In genomic region chr12:65663648-65664047, GRCh38 we compare ENCODE assay signal across 18 cellular contexts.
"Had no signal": no experiment of that assay in that cellular context is flagged by ENCODE, and none has a peak within 500 bp of the region (broad histone marks: within the 10 kb centered on the region; RNA-seq: fewer than 3 reads in every experiment).

No MANE protein-coding gene starts in this region.

- DNase-seq: activated CD4-positive, alpha-beta memory T cell treated with anti-CD3 and anti-CD28 coated beads, Interleukin-2, amount 10 ng/mL, durations not matched to agents 7 days and 5 days; activated CD4-positive, alpha-beta T cell treated with anti-CD3 and anti-CD28 coated beads for 36 hours; activated naive CD4-positive, alpha-beta T cell; activated naive CD8-positive, alpha-beta T cell treated with anti-CD3 and anti-CD28 coated beads, Interleukin-2, amount 50 U/mL, for 24 hours; cerebellar nuclear complex; foreskin fibroblast; mammary epithelial cell; mucosa of descending colon; naive thymus-derived CD8-positive, alpha-beta T cell; right cardiac atrium; small intestine; T-helper 1 cell; WERI-Rb-1 had no signal

- H3K27ac ChIP-seq: tibial nerve, WERI-Rb-1 had no signal

- H3K4me3 Mint-ChIP-seq: activated CD4-positive, alpha-beta memory T cell treated with anti-CD3 and anti-CD28 coated beads, Interleukin-2, amount 10 ng/mL, durations not matched to agents 7 days and 5 days; activated CD4-positive, alpha-beta T cell treated with anti-CD3 and anti-CD28 coated beads for 36 hours; activated naive CD8-positive, alpha-beta T cell treated with anti-CD3 and anti-CD28 coated beads, Interleukin-2, amount 50 U/mL, for 24 hours; brain; dendritic cell treated with granulocyte-macrophage colony-stimulating factor and Interleukin-4, amounts not matched to agents 40 ng/mL and 50 ng/mL, for 4 days; naive thymus-derived CD8-positive, alpha-beta T cell; stimulated activated memory B cell treated with anti-CD40 and anti-IgM and Interleukin-4, amounts not matched to agents 10 μg/mL and 1 μg/mL and 100 μg/mL, for 72 hours had no signal

- H3K9me3 ChIP-seq: mucosa of descending colon, tibial nerve had no signal

- H3K27me3 Mint-ChIP-seq: brain; stimulated activated memory B cell treated with anti-CD40 and anti-IgM and Interleukin-4, amounts not matched to agents 10 μg/mL and 1 μg/mL and 100 μg/mL, for 72 hours had no signal

- H3K27ac Mint-ChIP-seq: activated CD4-positive, alpha-beta memory T cell treated with anti-CD3 and anti-CD28 coated beads, Interleukin-2, amount 10 ng/mL, durations not matched to agents 7 days and 5 days; activated CD4-positive, alpha-beta T cell treated with anti-CD3 and anti-CD28 coated beads for 36 hours; activated naive CD8-positive, alpha-beta T cell treated with anti-CD3 and anti-CD28 coated beads, Interleukin-2, amount 50 U/mL, for 24 hours; brain; dendritic cell treated with granulocyte-macrophage colony-stimulating factor and Interleukin-4, amounts not matched to agents 40 ng/mL and 50 ng/mL, for 4 days; naive thymus-derived CD8-positive, alpha-beta T cell; stimulated activated memory B cell treated with anti-CD40 and anti-IgM and Interleukin-4, amounts not matched to agents 10 μg/mL and 1 μg/mL and 100 μg/mL, for 72 hours had no signal

- ATAC-seq: activated CD4-positive, alpha-beta T cell treated with anti-CD3 and anti-CD28 coated beads for 36 hours; activated naive CD8-positive, alpha-beta T cell treated with anti-CD3 and anti-CD28 coated beads, Interleukin-2, amount 50 U/mL, for 24 hours; left lobe of liver; mucosa of descending colon; naive thymus-derived CD8-positive, alpha-beta T cell; right cardiac atrium; stimulated activated memory B cell treated with anti-CD40 and anti-IgM and Interleukin-4, amounts not matched to agents 10 μg/mL and 1 μg/mL and 100 μg/mL, for 72 hours had no signal

- H3K36me3 Mint-ChIP-seq: brain; naive thymus-derived CD8-positive, alpha-beta T cell; stimulated activated memory B cell treated with anti-CD40 and anti-IgM and Interleukin-4, amounts not matched to agents 10 μg/mL and 1 μg/mL and 100 μg/mL, for 72 hours had no signal

- H3K36me3 ChIP-seq: tibial nerve, WERI-Rb-1 had no signal

- H3K4me3 ChIP-seq: mucosa of descending colon, tibial nerve had no signal

- H3K4me1 ChIP-seq: tibial nerve had no signal

- H3K4me1 Mint-ChIP-seq: naive thymus-derived CD8-positive, alpha-beta T cell; stimulated activated memory B cell treated with anti-CD40 and anti-IgM and Interleukin-4, amounts not matched to agents 10 μg/mL and 1 μg/mL and 100 μg/mL, for 72 hours had no signal

- H3K27me3 ChIP-seq: tibial nerve had no signal

- H3K9me3 Mint-ChIP-seq: activated CD4-positive, alpha-beta memory T cell treated with anti-CD3 and anti-CD28 coated beads, Interleukin-2, amount 10 ng/mL, durations not matched to agents 7 days and 5 days; dendritic cell treated with granulocyte-macrophage colony-stimulating factor and Interleukin-4, amounts not matched to agents 40 ng/mL and 50 ng/mL, for 4 days had no signal
